25 cellular contexts compared by ENCODE assay signal in genomic region chr12:87520968-87521367, GRCh38.
"Had no signal": no experiment of that assay in that cellular context is flagged by ENCODE, and none has a peak within 500 bp of the region (broad histone marks: within the 10 kb centered on the region; RNA-seq: fewer than 3 reads in every experiment).

No MANE protein-coding gene starts in this region.

- H3K27me3 ChIP-seq: stomach, suprapubic skin, testis, thyroid gland, tibial artery, tibial nerve, transverse colon, upper lobe of left lung, vagina had no signal

- ATAC-seq: stimulated activated effector memory CD8-positive, alpha-beta T cell treated with anti-CD3 and anti-CD28 coated beads, Interleukin-12 subunit alpha, Interleukin-12 subunit beta, amount 100 ng/mL, for 72 hours; stimulated activated memory B cell treated with anti-CD40 and anti-IgM and Interleukin-4, amounts not matched to agents 10 μg/mL and 1 μg/mL and 100 μg/mL, for 72 hours; stimulated activated naive B cell treated with anti-CD40 and anti-IgM and Interleukin-4, amounts not matched to agents 10 μg/mL and 1 μg/mL and 100 μg/mL, for 72 hours; stimulated activated naive CD8-positive, alpha-beta T cell treated with anti-CD3 and anti-CD28 coated beads, Interleukin-15, amount 100 ng/mL, for 72 hours; stimulated activated naive CD8-positive, alpha-beta T cell treated with anti-CD3 and anti-CD28 coated beads, Interleukin-15, Interleukin-2, amounts not matched to agents 100 U/mL and 50 U/mL, for 24 hours had no signal

- H3K4me1 ChIP-seq: stomach, suprapubic skin, testis, thyroid gland, tibial artery, tibial nerve, transverse colon, upper lobe of left lung, uterus, vagina had no signal

- H3K36me3 ChIP-seq: stomach, suprapubic skin, thoracic aorta, thyroid gland, tibial artery, tibial nerve, transverse colon, upper lobe of left lung, uterus, vagina had no signal

- DNase-seq: stimulated activated CD4-positive, alpha-beta T cell treated with anti-CD3 and anti-CD28 coated beads, Interleukin-2, amount 100 ng/mL, for 48 hours; stimulated activated CD4-positive, alpha-beta T cell treated with anti-CD3 and anti-CD28 coated beads, Interleukin-4, amount 100 ng/mL, for 1 hour; stimulated activated CD4-positive, alpha-beta T cell treated with anti-CD3 and anti-CD28 coated beads, Interleukin-4, amount 100 ng/mL, for 24 hours; stimulated activated CD4-positive, alpha-beta T cell treated with anti-CD3 and anti-CD28 coated beads, Interleukin-4, amount 100 ng/mL, for 4 hours; stimulated activated CD8-positive, alpha-beta memory T cell treated with anti-CD3 and anti-CD28 coated beads, Interleukin-4, amount 100 ng/mL, for 48 hours; stimulated activated naive B cell treated with anti-CD40 and anti-IgM and Interleukin-4, amounts not matched to agents 10 μg/mL and 1 μg/mL and 100 μg/mL, for 72 hours; stimulated activated naive CD4-positive, alpha-beta T cell; stimulated activated naive CD4-positive, alpha-beta T cell treated with Interleukin-2 at 50 U/mL for 16 hours; stimulated activated naive CD8-positive, alpha-beta T cell treated with anti-CD3 and anti-CD28 coated beads, Interleukin-15, amount 100 ng/mL, for 72 hours; stimulated activated naive CD8-positive, alpha-beta T cell treated with anti-CD3 and anti-CD28 coated beads, Interleukin-15, Interleukin-2, amounts not matched to agents 100 U/mL and 50 U/mL, for 24 hours; stomach; substantia nigra; testis; thyroid gland; tibial artery; transverse colon; trophoblast cell; upper lobe of left lung; uterus had no signal

- H3K4me3 ChIP-seq: stomach, suprapubic skin, testis, thoracic aorta, thyroid gland, tibial artery, tibial nerve, transverse colon, upper lobe of left lung, uterus, vagina had no signal

- H3K27ac ChIP-seq: stomach, suprapubic skin, testis, thoracic aorta, thyroid gland, tibial artery, tibial nerve, transverse colon, upper lobe of left lung, uterus, vagina had no signal

- H3K9me3 ChIP-seq: stomach, suprapubic skin, testis, thoracic aorta, thyroid gland, tibial artery, tibial nerve, transverse colon, upper lobe of left lung, uterus, vagina had no signal
